Comparison of ENCODE assay signal across 22 cellular contexts in the genomic region with DNA sequence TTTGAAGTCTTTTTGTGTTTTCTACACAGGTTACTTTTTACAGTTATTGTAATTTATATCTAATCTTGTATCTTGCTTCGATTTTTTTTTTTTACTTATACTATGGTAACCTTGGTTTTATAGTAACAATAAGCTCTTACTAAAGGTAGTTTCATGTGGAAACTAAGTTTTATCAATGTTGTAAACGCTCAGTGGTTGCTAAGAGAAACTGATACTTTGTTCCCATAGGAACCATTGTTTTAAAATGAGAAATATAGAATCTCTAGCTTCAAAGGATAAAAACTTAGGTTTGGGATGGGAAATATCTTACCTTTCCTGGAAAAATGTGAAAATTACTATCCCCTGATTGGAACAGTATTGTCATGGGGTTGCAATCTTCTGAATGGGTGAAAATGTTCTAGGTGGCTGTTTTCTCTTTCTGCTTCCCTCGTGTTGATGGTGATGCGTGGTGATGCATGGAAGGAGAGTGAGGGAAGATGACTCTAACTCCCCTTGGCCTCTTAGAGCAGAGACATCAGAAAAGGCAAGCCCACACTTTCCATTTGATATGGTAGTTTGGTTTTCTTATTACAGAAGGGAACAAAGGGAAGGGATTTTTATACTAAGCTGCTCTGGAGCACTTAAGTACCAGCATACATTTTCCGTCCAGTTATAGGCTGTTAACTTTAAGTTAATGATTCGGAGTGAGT. TPM values are rescaled to one million over a fixed set of nuclear protein-coding genes. Genes with fewer than 3 reads are reported as not detected.
DNase-seq lines count a peak whose midpoint lies in the region; ATAC-seq and TF ChIP-seq lines count a peak whose summit lies in the region.
"Had no signal": no experiment of that assay in that cellular context is flagged by ENCODE, and none has a peak within 500 bp of the region (broad histone marks: within the 10 kb centered on the region; RNA-seq: fewer than 3 reads in every experiment).

No MANE protein-coding gene starts in this region.

- H3K4me3 ChIP-seq in OCI-LY1 (ENCODE audit: low read depth, low read length, poor library complexity, severe bottlenecking): no peak overlapping the region
- H3K4me3 ChIP-seq: breast epithelium, psoas muscle, sigmoid colon, testis had no signal

- no peaks in the 10 kb centered on the region for H3K9me2 ChIP-seq in OCI-LY1 (ENCODE audit: low read depth, low read length)
- H3K9me2 ChIP-seq: SK-N-SH had no signal

- H3K9me3 ChIP-seq in OCI-LY1 (ENCODE audit: low read length) (no peaks in the 10 kb centered on the region), H9 (ENCODE audit: control insufficient read depth, low read depth, low read length) (no peaks in the 10 kb centered on the region)
- H3K9me3 ChIP-seq: breast epithelium, psoas muscle, sigmoid colon, SK-N-SH, testis had no signal

- peak overlapping the region; percentile 36; the same call in 1 of the 2 replicates for H3K4me2 ChIP-seq in OCI-LY1 (ENCODE audit: low read length)
- H3K4me2 ChIP-seq in H9 (ENCODE audit: insufficient read depth, insufficient read length, low read length): no peak overlapping the region
- H3K4me2 ChIP-seq: SK-N-SH had no signal

- H3K9me3 Mint-ChIP-seq in activated T-cell treated with anti-CD3 and anti-CD28 coated beads, Interleukin-2, amount 50 U/mL, for 4 hours: no peaks in the 10 kb centered on the region
- H3K9me3 Mint-ChIP-seq in activated T-helper 17 cell treated with anti-CD3 and anti-CD28 coated beads, Interleukin-2, amount 50 U/mL, for 72 hours: no peaks in the 10 kb centered on the region
- H3K9me3 Mint-ChIP-seq in H9: no peaks in the 10 kb centered on the region

- H3K36me3 ChIP-seq in OCI-LY1 (ENCODE audit: insufficient read depth, low read length): no peaks in the 10 kb centered on the region
- H3K36me3 ChIP-seq: breast epithelium, sigmoid colon, WERI-Rb-1 had no signal

- H4K20me1 ChIP-seq in OCI-LY1 (ENCODE audit: insufficient read depth, low read length) (no peaks in the 10 kb centered on the region), H9 (ENCODE audit: control insufficient read depth, insufficient read depth, insufficient read length) (no peaks in the 10 kb centered on the region)

- H3F3A ChIP-seq in OCI-LY1 (ENCODE audit: insufficient read depth, low read length): peaks cover 3% of the 10 kb centered on the region; the same call in 1 of the 2 replicates

- H2AK5ac ChIP-seq in H9 (ENCODE audit: insufficient read length, low read length): no peak overlapping the region

- no peak overlapping the region for H3K4ac ChIP-seq in H9 (ENCODE audit: low read depth, low read length)

- no peak overlapping the region for H3K14ac ChIP-seq in H9 (ENCODE audit: insufficient read depth, low read length)

- no peak overlapping the region for H3K18ac ChIP-seq in H9 (ENCODE audit: insufficient read length, low read depth, low read length)

- no peak for DNase-seq in activated T-cell treated with anti-CD3 and anti-CD28 coated beads, Interleukin-2, amount 50 U/mL, for 4 hours
- no peak for DNase-seq in activated T-cell treated with anti-CD3 and anti-CD28 coated beads, Interleukin-2, amount 50 U/mL, for 1 hour
- DNase-seq in stimulated activated CD4-positive, alpha-beta T cell treated with anti-CD3 and anti-CD28 coated beads, Interleukin-4, amount 100 ng/mL, for 24 hours: peak; percentile 54
- DNase-seq in H9 (no peak), activated gamma-delta T cell (lab: John Stamatoyannopoulos, UW) (no peak)
- DNase-seq: activated effector memory CD4-positive, alpha-beta T cell treated with Interleukin-2 at 50 U/mL for 16 hours; C1 segment of cervical spinal cord; DND-41; Karpas-422; left ventricle myocardium superior; NCI-H1436; OCI-M1; psoas muscle; sigmoid colon; SK-N-SH; T1000; testis; WERI-Rb-1 had no signal

- H3K27me3 ChIP-seq in OCI-LY1 (ENCODE audit: insufficient read depth, low read length) (no peaks in the 10 kb centered on the region), H9 (ENCODE audit: insufficient read depth, low read length) (no peaks in the 10 kb centered on the region)
- H3K27me3 ChIP-seq: breast epithelium, sigmoid colon, testis had no signal

- no peak overlapping the region for H3K23ac ChIP-seq in H9 (ENCODE audit: insufficient read length, low read depth, low read length)

- ATAC-seq in activated T-cell treated with anti-CD3 and anti-CD28 coated beads, Interleukin-2, amount 50 U/mL, for 4 hours: peak; percentile 80 to 85
- peak; percentile 82 for ATAC-seq in activated T-helper 17 cell treated with anti-CD3 and anti-CD28 coated beads, Interleukin-2, amount 50 U/mL, for 72 hours (replicated peaks)
- ATAC-seq: left ventricle myocardium superior, psoas muscle had no signal

- no peak overlapping the region for H2BK5ac ChIP-seq in H9 (ENCODE audit: insufficient read length, low read length)

- TF ChIP-seq CTCF in OCI-LY1 (IDR thresholded peaks at IDR 0.05; ENCODE audit: low read length) (no peak), H9 (conservative IDR thresholded peaks at IDR 0.05) (no peak)

- H3K27me3 Mint-ChIP-seq in activated T-cell treated with anti-CD3 and anti-CD28 coated beads, Interleukin-2, amount 50 U/mL, for 4 hours (ENCODE audit: low read depth): no peaks in the 10 kb centered on the region
- no peaks in the 10 kb centered on the region for H3K27me3 Mint-ChIP-seq in activated T-helper 17 cell treated with anti-CD3 and anti-CD28 coated beads, Interleukin-2, amount 50 U/mL, for 72 hours
- no peaks in the 10 kb centered on the region for H3K27me3 Mint-ChIP-seq in H9 (ENCODE audit: low read depth)

- H3K79me1 ChIP-seq in H9 (ENCODE audit: insufficient read depth, low read depth, low read length, poor library complexity, severe bottlenecking): no peaks in the 10 kb centered on the region

- H3K4me1 ChIP-seq in OCI-LY1 (ENCODE audit: insufficient read depth, low read length, severe bottlenecking): peaks cover 63% of the 10 kb centered on the region
- no peaks in the 10 kb centered on the region for H3K4me1 ChIP-seq in H9 (ENCODE audit: insufficient read depth, low read length)
- H3K4me1 ChIP-seq: breast epithelium, psoas muscle, sigmoid colon, testis had no signal

- no peaks in the 10 kb centered on the region for H3K79me2 ChIP-seq in OCI-LY1 (ENCODE audit: insufficient read depth, low read length)
- no peaks in the 10 kb centered on the region for H3K79me2 ChIP-seq in H9 (ENCODE audit: insufficient read depth, low read length)

- H4K5ac ChIP-seq in H9 (ENCODE audit: insufficient read length, low read depth, low read length): no peak overlapping the region

- WGBS in H9 (ENCODE audit: extremely low coverage, insufficient read length, low lambda C conversion rate): no CpG with 5 or more reads among the region's 6 CpGs

- no peak overlapping the region for H4K8ac ChIP-seq in H9 (replicated peaks; ENCODE audit: insufficient read length, low read depth, low read length)

- H3K36me3 Mint-ChIP-seq in activated T-cell treated with anti-CD3 and anti-CD28 coated beads, Interleukin-2, amount 50 U/mL, for 4 hours (ENCODE audit: insufficient read depth): no peaks in the 10 kb centered on the region
- H3K36me3 Mint-ChIP-seq in activated T-helper 17 cell treated with anti-CD3 and anti-CD28 coated beads, Interleukin-2, amount 50 U/mL, for 72 hours (ENCODE audit: low read depth): no peaks in the 10 kb centered on the region
- H3K36me3 Mint-ChIP-seq in H9 (ENCODE audit: insufficient read depth in 1 of 3, low read depth in 3 of 3): no peaks in the 10 kb centered on the region

- no peak overlapping the region for H3K56ac ChIP-seq in H9 (ENCODE audit: insufficient read length, low read depth, low read length)

- H3K9ac ChIP-seq in OCI-LY1 (ENCODE audit: low read length) (peak overlapping the region; percentile 32; the same call in 1 of the 2 replicates), H9 (ENCODE audit: extremely low read depth, insufficient read length, low read length) (no peak overlapping the region)
- H3K9ac ChIP-seq: SK-N-SH had no signal

- peaks cover 36% of the 10 kb centered on the region for H3K4me1 Mint-ChIP-seq in activated T-cell treated with anti-CD3 and anti-CD28 coated beads, Interleukin-2, amount 50 U/mL, for 4 hours (ENCODE audit: low read depth)
- peaks cover 15% of the 10 kb centered on the region for H3K4me1 Mint-ChIP-seq in activated T-helper 17 cell treated with anti-CD3 and anti-CD28 coated beads, Interleukin-2, amount 50 U/mL, for 72 hours
- H3K4me1 Mint-ChIP-seq in H9: peaks cover 0 to 5% of the 10 kb centered on the region in 2 experiments; a peak in 3 of 4 replicates

- no peak overlapping the region for H2BK15ac ChIP-seq in H9 (ENCODE audit: low read depth, low read length)

- H3K23me2 ChIP-seq in H9 (ENCODE audit: insufficient read length, low read depth, low read length, poor library complexity, severe bottlenecking): no peaks in the 10 kb centered on the region

- H2BK20ac ChIP-seq in H9 (ENCODE audit: low read depth, low read length, poor library complexity, severe bottlenecking): no peak overlapping the region

- peak overlapping the region; percentile 59 for H3K27ac ChIP-seq in OCI-LY1 (ENCODE audit: low read depth, low read length, poor library complexity, severe bottlenecking)
- no peak overlapping the region for H3K27ac ChIP-seq in H9 (ENCODE audit: insufficient read length, low read depth, low read length)
- H3K27ac ChIP-seq: breast epithelium, HL-60, psoas muscle, sigmoid colon, testis, WERI-Rb-1 had no signal

- no peak overlapping the region for H2BK12ac ChIP-seq in H9 (ENCODE audit: insufficient read length, low read depth, low read length)

- H3T11ph ChIP-seq in H9 (ENCODE audit: low read length): no peak overlapping the region

- no peak overlapping the region for H3K4me3 Mint-ChIP-seq in activated T-cell treated with anti-CD3 and anti-CD28 coated beads, Interleukin-2, amount 50 U/mL, for 4 hours
- peak overlapping the region; percentile 26 for H3K4me3 Mint-ChIP-seq in activated T-helper 17 cell treated with anti-CD3 and anti-CD28 coated beads, Interleukin-2, amount 50 U/mL, for 72 hours
- H3K4me3 Mint-ChIP-seq in H9: no peak overlapping the region

- no peak overlapping the region for H2BK120ac ChIP-seq in H9 (ENCODE audit: low read depth, low read length, poor library complexity, severe bottlenecking)

- H2AFZ ChIP-seq in OCI-LY1 (ENCODE audit: low read length): no peak overlapping the region
- no peak overlapping the region for H2AFZ ChIP-seq in H9 (ENCODE audit: low read length)

- H4K91ac ChIP-seq in H9 (ENCODE audit: insufficient read length, low read depth, low read length): no peak overlapping the region

- peak overlapping the region; percentile 75 for H3K27ac Mint-ChIP-seq in activated T-helper 17 cell treated with anti-CD3 and anti-CD28 coated beads, Interleukin-2, amount 50 U/mL, for 72 hours
- no peak overlapping the region; a peak in 1 of 7 replicates for H3K27ac Mint-ChIP-seq in H9

RNA-seq across cellular contexts. Expression of a gene that starts 23.5 kb away (rescaled TPM):
- total RNA-seq in activated T-cell treated with anti-CD3 and anti-CD28 coated beads, Interleukin-2, amount 50 U/mL, for 4 hours: 100 to 1,000 TPM in 2 of 3 donors, 10 to 100 TPM in 1; 96.5 to 118 (median 111) TPM
- 10 to 100 TPM in 1 of 2 donors, 1 to 10 TPM in 1; 3.0 to 22.9 TPM for total RNA-seq in activated T-helper 17 cell treated with anti-CD3 and anti-CD28 coated beads, Interleukin-2, amount 50 U/mL, for 72 hours
- total RNA-seq in H9 (2021): 2.0 and 2.6 TPM in 2 replicates

Comparison
In these comparisons a context has a peak if more than half of its experiments do, and no peak if none do; other contexts are left out.
1. RNA of a gene that starts 23.5 kb away (total RNA-seq): 96.5 to 118 TPM in activated T-cell treated with anti-CD3 and anti-CD28 coated beads, Interleukin-2, amount 50 U/mL, for 4 hours; 3.0 to 22.9 TPM in activated T-helper 17 cell treated with anti-CD3 and anti-CD28 coated beads, Interleukin-2, amount 50 U/mL, for 72 hours and 2.0 to 2.6 TPM in H9; every median in the first group is over 4 times any median in the second.